Comparison of ENCODE assay signal across 35 cellular contexts in the genomic region with DNA sequence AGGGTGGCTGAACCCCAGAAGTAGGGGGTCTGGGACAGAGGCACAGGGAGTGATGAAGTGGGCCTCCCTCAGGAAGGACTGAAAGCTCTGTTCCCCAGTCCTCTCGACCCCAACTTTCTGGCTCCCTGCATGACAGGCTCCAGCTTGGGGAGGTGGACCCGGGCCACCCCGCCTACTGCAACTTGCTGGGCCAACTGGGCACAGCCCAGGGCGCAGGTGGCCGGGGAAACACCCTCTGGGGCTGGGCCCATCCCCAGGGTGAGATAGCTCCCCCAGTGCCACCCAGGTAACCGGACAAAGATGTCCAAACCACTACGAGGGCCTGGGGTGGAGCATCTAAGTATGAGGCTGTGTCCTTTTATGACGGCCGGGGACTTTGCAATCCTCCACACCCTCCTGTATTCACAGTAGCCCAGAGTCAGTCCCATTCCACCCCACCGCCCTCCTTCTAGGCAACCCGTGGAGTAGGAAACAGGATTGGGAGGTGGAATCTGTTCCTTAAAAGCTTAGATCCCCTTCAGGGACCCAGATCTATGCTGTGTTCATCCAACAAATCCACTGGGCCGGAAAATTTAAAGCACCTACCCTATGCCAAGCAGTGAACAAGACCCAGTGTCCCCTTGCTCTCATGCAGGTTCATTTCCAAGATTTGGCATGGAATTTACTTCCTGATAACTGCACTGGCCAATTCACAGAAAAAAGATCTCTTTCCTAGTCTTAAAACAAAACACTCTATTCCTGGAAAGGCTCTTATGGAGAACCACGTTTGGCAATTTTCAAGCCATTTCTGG.
"Had no signal": no experiment of that assay in that cellular context is flagged by ENCODE, and none has a peak within 500 bp of the region (broad histone marks: within the 10 kb centered on the region; RNA-seq: fewer than 3 reads in every experiment).

No MANE protein-coding gene starts in this region.

- H3K36me3 ChIP-seq: ascending aorta, cardiac muscle cell had no signal

- H3K27ac Mint-ChIP-seq: activated CD4-positive, alpha-beta memory T cell treated with anti-CD3 and anti-CD28 coated beads, Interleukin-2, amount 10 ng/mL, durations not matched to agents 7 days and 5 days; activated CD4-positive, alpha-beta T cell treated with anti-CD3 and anti-CD28 coated beads, Interleukin-2, amount 10 ng/mL, durations not matched to agents 24 days and 14 days; activated CD8-positive, alpha-beta memory T cell treated with anti-CD3 and anti-CD28 coated beads, Interleukin-2, amount 10 ng/mL, durations not matched to agents 7 days and 5 days; activated CD8-positive, alpha-beta T cell treated with anti-CD3 and anti-CD28 coated beads, Interleukin-2, amount 10 ng/mL, durations not matched to agents 7 days and 5 days; activated naive CD4-positive, alpha-beta T cell treated with anti-CD3 and anti-CD28 coated beads, Interleukin-2, amount 10 ng/mL, durations not matched to agents 7 days and 5 days; activated naive CD4-positive, alpha-beta T cell treated with anti-CD3 and anti-CD28 coated beads, Interleukin-2, amount 50 U/mL, for 24 hours; activated naive CD8-positive, alpha-beta T cell; activated naive CD8-positive, alpha-beta T cell treated with anti-CD3 and anti-CD28 coated beads, Interleukin-2, amount 10 ng/mL, durations not matched to agents 7 days and 5 days; activated naive CD8-positive, alpha-beta T cell treated with anti-CD3 and anti-CD28 coated beads, Interleukin-2, amount 50 U/mL, for 24 hours; activated T-cell treated with anti-CD3 and anti-CD28 coated beads, Interleukin-2, amount 50 U/mL, for 24 hours; activated T-helper 2 cell treated with anti-CD3 and anti-CD28 coated beads, Interferon-gamma antibody, Interleukin-2, Interleukin-4, amounts not matched to agents 10 μg/mL and 5 μg/mL and 100 μg/mL, durations not matched to agents 14 hours and 24 hours and 36 hours; brain; T-helper 1 cell treated with Interleukin-12 subunit alpha and Interleukin-12 subunit beta and Interleukin-4 antibody, amounts not matched to agents 30 μg/mL and 1 μg/mL, for 36 hours; T-helper 2 cell treated with Interferon-gamma antibody and Interleukin-4, amounts not matched to agents 5 μg/mL and 100 μg/mL, for 36 hours had no signal

- H3K27ac ChIP-seq: ascending aorta, cardiac muscle cell, VCaP had no signal

- H3K4me3 ChIP-seq: ascending aorta, cardiac muscle cell had no signal

- H3K4me3 Mint-ChIP-seq: activated B cell treated with CpG ODN at 0.5 μM for 24 hours; activated CD4-positive, alpha-beta memory T cell treated with anti-CD3 and anti-CD28 coated beads, Interleukin-2, amount 10 ng/mL, durations not matched to agents 7 days and 5 days; activated CD4-positive, alpha-beta T cell treated with anti-CD3 and anti-CD28 coated beads, Interleukin-2, amount 10 ng/mL, durations not matched to agents 24 days and 14 days; activated CD8-positive, alpha-beta memory T cell treated with anti-CD3 and anti-CD28 coated beads, Interleukin-2, amount 10 ng/mL, durations not matched to agents 7 days and 5 days; activated CD8-positive, alpha-beta T cell treated with anti-CD3 and anti-CD28 coated beads, Interleukin-2, amount 10 ng/mL, durations not matched to agents 7 days and 5 days; activated naive CD4-positive, alpha-beta T cell treated with anti-CD3 and anti-CD28 coated beads, Interleukin-2, amount 10 ng/mL, durations not matched to agents 7 days and 5 days; activated naive CD4-positive, alpha-beta T cell treated with anti-CD3 and anti-CD28 coated beads, Interleukin-2, amount 50 U/mL, for 24 hours; activated naive CD8-positive, alpha-beta T cell; activated naive CD8-positive, alpha-beta T cell treated with anti-CD3 and anti-CD28 coated beads, Interleukin-2, amount 10 ng/mL, durations not matched to agents 7 days and 5 days; activated naive CD8-positive, alpha-beta T cell treated with anti-CD3 and anti-CD28 coated beads, Interleukin-2, amount 50 U/mL, for 24 hours; activated T-cell treated with anti-CD3 and anti-CD28 coated beads, Interleukin-2, amount 50 U/mL, for 24 hours; brain; central memory CD8-positive, alpha-beta T cell; T-helper 1 cell treated with Interleukin-12 subunit alpha and Interleukin-12 subunit beta and Interleukin-4 antibody, amounts not matched to agents 30 μg/mL and 1 μg/mL, for 36 hours; T-helper 2 cell treated with Interferon-gamma antibody and Interleukin-4, amounts not matched to agents 5 μg/mL and 100 μg/mL, for 36 hours had no signal

- H3K27me3 Mint-ChIP-seq: activated naive CD4-positive, alpha-beta T cell treated with anti-CD3 and anti-CD28 coated beads, Interleukin-2, amount 50 U/mL, for 24 hours; activated naive CD8-positive, alpha-beta T cell; activated naive CD8-positive, alpha-beta T cell treated with anti-CD3 and anti-CD28 coated beads, Interleukin-2, amount 50 U/mL, for 24 hours; activated T-cell treated with anti-CD3 and anti-CD28 coated beads, Interleukin-2, amount 50 U/mL, for 24 hours; brain had no signal

- H3K9me3 ChIP-seq: ascending aorta had no signal

- H3K36me3 Mint-ChIP-seq: activated CD8-positive, alpha-beta memory T cell treated with anti-CD3 and anti-CD28 coated beads, Interleukin-2, amount 10 ng/mL, durations not matched to agents 7 days and 5 days; activated naive CD4-positive, alpha-beta T cell treated with anti-CD3 and anti-CD28 coated beads, Interleukin-2, amount 10 ng/mL, durations not matched to agents 7 days and 5 days; activated naive CD4-positive, alpha-beta T cell treated with anti-CD3 and anti-CD28 coated beads, Interleukin-2, amount 50 U/mL, for 24 hours; activated naive CD8-positive, alpha-beta T cell; activated naive CD8-positive, alpha-beta T cell treated with anti-CD3 and anti-CD28 coated beads, Interleukin-2, amount 10 ng/mL, durations not matched to agents 7 days and 5 days had no signal

- FAIRE-seq: bronchial epithelial cell, TTC549 had no signal

- H3K27me3 ChIP-seq: ascending aorta, cardiac muscle cell had no signal

- H3K9me3 Mint-ChIP-seq: activated B cell treated with CpG ODN at 0.5 μM for 24 hours; activated CD4-positive, alpha-beta memory T cell treated with anti-CD3 and anti-CD28 coated beads, Interleukin-2, amount 10 ng/mL, durations not matched to agents 7 days and 5 days; activated CD4-positive, alpha-beta T cell treated with anti-CD3 and anti-CD28 coated beads, Interleukin-2, amount 10 ng/mL, durations not matched to agents 24 days and 14 days; activated naive CD4-positive, alpha-beta T cell treated with anti-CD3 and anti-CD28 coated beads, Interleukin-2, amount 10 ng/mL, durations not matched to agents 7 days and 5 days; activated naive CD4-positive, alpha-beta T cell treated with anti-CD3 and anti-CD28 coated beads, Interleukin-2, amount 50 U/mL, for 24 hours; activated naive CD8-positive, alpha-beta T cell treated with anti-CD3 and anti-CD28 coated beads, Interleukin-2, amount 10 ng/mL, durations not matched to agents 7 days and 5 days; activated naive CD8-positive, alpha-beta T cell treated with anti-CD3 and anti-CD28 coated beads, Interleukin-2, amount 50 U/mL, for 24 hours; activated T-cell treated with anti-CD3 and anti-CD28 coated beads, Interleukin-2, amount 50 U/mL, for 24 hours; activated T-helper 2 cell treated with anti-CD3 and anti-CD28 coated beads, Interferon-gamma antibody, Interleukin-2, Interleukin-4, amounts not matched to agents 10 μg/mL and 5 μg/mL and 100 μg/mL, durations not matched to agents 14 hours and 24 hours and 36 hours; brain; central memory CD8-positive, alpha-beta T cell; T-helper 1 cell treated with Interleukin-12 subunit alpha and Interleukin-12 subunit beta and Interleukin-4 antibody, amounts not matched to agents 30 μg/mL and 1 μg/mL, for 36 hours; T-helper 2 cell treated with Interferon-gamma antibody and Interleukin-4, amounts not matched to agents 5 μg/mL and 100 μg/mL, for 36 hours had no signal

- ATAC-seq: activated CD8-positive, alpha-beta memory T cell treated with anti-CD3 and anti-CD28 coated beads, Interleukin-2, amount 10 ng/mL, durations not matched to agents 7 days and 5 days; activated CD8-positive, alpha-beta T cell treated with anti-CD3 and anti-CD28 coated beads, Interleukin-2, amount 10 ng/mL, durations not matched to agents 7 days and 5 days; activated naive CD8-positive, alpha-beta T cell treated with anti-CD3 and anti-CD28 coated beads, Interleukin-2, amount 50 U/mL, for 24 hours had no signal

- DNase-seq: activated B cell treated with CpG ODN at 0.5 μM for 24 hours; activated CD4-positive, alpha-beta memory T cell treated with anti-CD3 and anti-CD28 coated beads, Interleukin-2, amount 10 ng/mL, durations not matched to agents 7 days and 5 days; activated CD4-positive, alpha-beta T cell treated with anti-CD3 and anti-CD28 coated beads for 4 hours; activated CD4-positive, alpha-beta T cell treated with anti-CD3 and anti-CD28 coated beads, Interleukin-2, amount 10 ng/mL, durations not matched to agents 24 days and 14 days; activated CD4-positive, alpha-beta T cell treated with anti-CD3 and anti-CD28 coated beads, Interleukin-2, amount 50 U/mL, for 48 hours; activated CD4-positive, CD25-positive, alpha-beta regulatory T cell treated with anti-CD3 and anti-CD28 coated beads, Interleukin-2, amount 50 U/mL, for 72 hours; activated CD8-positive, alpha-beta memory T cell treated with anti-CD3 and anti-CD28 coated beads for 24 hours; activated CD8-positive, alpha-beta memory T cell treated with anti-CD3 and anti-CD28 coated beads, Interleukin-2, amount 10 ng/mL, durations not matched to agents 7 days and 5 days; activated CD8-positive, alpha-beta memory T cell treated with anti-CD3 and anti-CD28 coated beads, Interleukin-2, amount 50 U/mL, for 48 hours; activated CD8-positive, alpha-beta T cell treated with anti-CD3 and anti-CD28 coated beads, Interleukin-2, amount 10 ng/mL, durations not matched to agents 7 days and 5 days; activated effector memory CD4-positive, alpha-beta T cell treated with Interleukin-2 at 50 U/mL for 16 hours; activated gamma-delta T cell; activated naive CD4-positive, alpha-beta T cell treated with anti-CD3 and anti-CD28 coated beads, Interleukin-2, amount 10 ng/mL, durations not matched to agents 7 days and 5 days; activated naive CD4-positive, alpha-beta T cell treated with Interleukin-2 at 50 U/mL for 16 hours; activated naive CD8-positive, alpha-beta T cell treated with anti-CD3 and anti-CD28 coated beads, Interleukin-2, amount 10 ng/mL, durations not matched to agents 7 days and 5 days; activated naive CD8-positive, alpha-beta T cell treated with anti-CD3 and anti-CD28 coated beads, Interleukin-2, amount 50 U/mL, for 24 hours; activated T-cell treated with anti-CD3 and anti-CD28 coated beads, Interleukin-2, amount 50 U/mL, for 24 hours; activated T-cell treated with anti-CD3 and anti-CD28 coated beads, Interleukin-2, amount 50 U/mL, for 48 hours; amygdala; anterior cingulate cortex; T-helper 1 cell; T-helper 2 cell; T-helper 9 cell had no signal
